8 cellular contexts compared by ENCODE assay signal in genomic region chr2:230347659-230348305, GRCh38. TPM values are rescaled to one million over a fixed set of nuclear protein-coding genes. Genes with fewer than 3 reads are reported as not detected.
A peak's percentile ranks its signal among the peaks of the same experiment; 100 is the strongest.
DNase-seq lines count a peak whose midpoint lies in the region; ATAC-seq lines count a peak whose summit lies in the region.

No MANE protein-coding gene starts in this region.

- DNase-seq in Daoy (ENCODE audit: low read depth) (peak; percentile 46), fibroblast of peridontal ligament (ENCODE audit: extremely low read depth) (peak; percentile 13), substantia nigra (lab: John Stamatoyannopoulos, UW) (no peak), NCI-H345 treated with DMSO at 0.1 percent for 48 hours (lab: John Stamatoyannopoulos, UW; ENCODE audit: unreplicated experiment) (no peak), iPS-NIHi7 (ENCODE audit: extremely low spot score) (no peak)
- DNase-seq in T-helper 2 cell treated with Interferon-gamma antibody and Interleukin-4, amounts not matched to agents 5 μg/mL and 100 μg/mL, for 36 hours (ENCODE audit: low spot score) = peak; percentile 49

- H3K27me3 Mint-ChIP-seq in T-helper 2 cell treated with Interferon-gamma antibody and Interleukin-4, amounts not matched to agents 5 μg/mL and 100 μg/mL, for 36 hours (ENCODE audit: low read depth) = no peaks in the 10 kb centered on the region

- peaks cover 87% of the 10 kb centered on the region for H3K36me3 Mint-ChIP-seq in T-helper 2 cell treated with Interferon-gamma antibody and Interleukin-4, amounts not matched to agents 5 μg/mL and 100 μg/mL, for 36 hours (ENCODE audit: low read depth)

- peaks cover 75% of the 10 kb centered on the region for H3K4me1 Mint-ChIP-seq in T-helper 2 cell treated with Interferon-gamma antibody and Interleukin-4, amounts not matched to agents 5 μg/mL and 100 μg/mL, for 36 hours (ENCODE audit: low read depth)

- ATAC-seq in GM21717 (IDR thresholded peaks at IDR 0.05; ENCODE audit: unreplicated experiment) = peak; percentile 70
- ATAC-seq in HG03135 (IDR thresholded peaks at IDR 0.05; ENCODE audit: unreplicated experiment) = no peak

- H3K4me3 Mint-ChIP-seq in T-helper 2 cell treated with Interferon-gamma antibody and Interleukin-4, amounts not matched to agents 5 μg/mL and 100 μg/mL, for 36 hours = peak overlapping the region; percentile 78

- H3K27ac Mint-ChIP-seq in T-helper 2 cell treated with Interferon-gamma antibody and Interleukin-4, amounts not matched to agents 5 μg/mL and 100 μg/mL, for 36 hours = peak overlapping the region; percentile 94

- H3K27ac ChIP-seq in substantia nigra (ENCODE audit: low read depth, low read length, poor library complexity, severe bottlenecking) = no peak overlapping the region

- H3K9me3 Mint-ChIP-seq in T-helper 2 cell treated with Interferon-gamma antibody and Interleukin-4, amounts not matched to agents 5 μg/mL and 100 μg/mL, for 36 hours = peaks cover 53% of the 10 kb centered on the region

RNA-seq across cellular contexts. Expression of gene SP140L, which starts 20.8 kb away (rescaled TPM):
- total RNA-seq in Daoy (2014; rRNA removed; shearing (Covaris generic)) = 13.9 and 16.2 TPM in 2 replicates

Comparison
In these comparisons a context has a peak if more than half of its experiments do, and no peak if none do; other contexts are left out.
1. DNase-seq: peak in Daoy (single experiment), T-helper 2 cell treated with Interferon-gamma antibody and Interleukin-4, amounts not matched to agents 5 μg/mL and 100 μg/mL, for 36 hours (single experiment) and fibroblast of peridontal ligament (single experiment); none in substantia nigra (0 of 49), NCI-H345 treated with DMSO at 0.1 percent for 48 hours (single experiment) and iPS-NIHi7 (single experiment).